ENCODE assay signal across 8 cellular contexts in genomic region chr1:43934279-43934985, GRCh38. TPM values are rescaled to one million over a fixed set of nuclear protein-coding genes. Genes with fewer than 3 reads are reported as not detected.
A peak's percentile ranks its signal among the peaks of the same experiment; 100 is the strongest.
DNase-seq lines count a peak whose midpoint lies in the region; ATAC-seq and TF ChIP-seq lines count a peak whose summit lies in the region.

No MANE protein-coding gene starts in this region.

- H3K4me3 ChIP-seq in DND-41 (ENCODE audit: low read depth in 1 of 2, low read length in 2 of 2) (no peak overlapping the region), psoas muscle (peak overlapping the region; percentile 61)

- peak; percentile 96 for TF ChIP-seq CTCF in DND-41 (IDR thresholded peaks at IDR 0.05; ENCODE audit: borderline replicate concordance, extremely low read depth, low read length, poor library complexity, severe bottlenecking)
- peak; percentile 79 for TF ChIP-seq CTCF in psoas muscle (IDR thresholded peaks at IDR 0.05)

- no peak overlapping the region for H3K27ac Mint-ChIP-seq in activated naive CD8-positive, alpha-beta T cell treated with anti-CD3 and anti-CD28 coated beads for 36 hours

- H2AFZ ChIP-seq in DND-41 (ENCODE audit: low read depth, low read length): no peak overlapping the region

- H3K4me3 Mint-ChIP-seq in activated naive CD8-positive, alpha-beta T cell treated with anti-CD3 and anti-CD28 coated beads for 36 hours: no peak overlapping the region

- H3K27ac ChIP-seq in DND-41 (ENCODE audit: low read length): no peak overlapping the region
- peak overlapping the region; percentile 50 for H3K27ac ChIP-seq in psoas muscle

- peaks cover 19% of the 10 kb centered on the region for H3K4me1 Mint-ChIP-seq in activated naive CD8-positive, alpha-beta T cell treated with anti-CD3 and anti-CD28 coated beads for 36 hours

- H4K20me1 ChIP-seq in DND-41 (ENCODE audit: insufficient read depth, low read length): no peaks in the 10 kb centered on the region

- intact Hi-C loops in left cardiac atrium (cut with DNase I): loop anchor here (1.0 to 10.0 kb wide), 4 partner anchors 171 to 710 kb away; no protein-coding TSS in a partner anchor
- intact Hi-C loops in psoas muscle (cut with DNase I): loop anchor here (1.0 to 10.0 kb wide), 4 partner anchors 52 to 270 kb away; no protein-coding TSS in a partner anchor

- H3K9me3 Mint-ChIP-seq in activated naive CD8-positive, alpha-beta T cell treated with anti-CD3 and anti-CD28 coated beads for 36 hours: no peaks in the 10 kb centered on the region

- no peaks in the 10 kb centered on the region for H3K27me3 ChIP-seq in DND-41 (ENCODE audit: insufficient read depth, low read length, poor library complexity)
- H3K27me3 ChIP-seq in psoas muscle (ENCODE audit: insufficient read depth in 3 of 3, low read length in 2 of 3): peaks cover 0 to 4% (median 0%) of the 10 kb centered on the region in 3 donors

- no peak overlapping the region for H3K9ac ChIP-seq in DND-41 (ENCODE audit: low read depth, low read length)

- H3K4me2 ChIP-seq in DND-41 (ENCODE audit: insufficient read depth, low read length): no peak overlapping the region

- ATAC-seq in DND-41 (ENCODE audit: insufficient read depth, low read depth): peak; percentile 82
- ATAC-seq in left cardiac atrium: peak; percentile 54 to 67
- peak; percentile 79 to 86 (median 79) for ATAC-seq in psoas muscle
- no peak for ATAC-seq in HG02588 (IDR thresholded peaks at IDR 0.05; ENCODE audit: unreplicated experiment)
- ATAC-seq in HG02973 (IDR thresholded peaks at IDR 0.05; ENCODE audit: unreplicated experiment): no peak

- H3K27me3 Mint-ChIP-seq in activated naive CD8-positive, alpha-beta T cell treated with anti-CD3 and anti-CD28 coated beads for 36 hours: peaks cover 35% of the 10 kb centered on the region

- H3K36me3 ChIP-seq in DND-41 (ENCODE audit: insufficient read depth, low read length) (peaks cover 7% of the 10 kb centered on the region), psoas muscle (ENCODE audit: insufficient read depth in 1 of 2, low read depth in 1 of 2) (no peaks in the 10 kb centered on the region)

- H3K36me3 Mint-ChIP-seq in activated naive CD8-positive, alpha-beta T cell treated with anti-CD3 and anti-CD28 coated beads for 36 hours: no peaks in the 10 kb centered on the region

- H3K4me1 ChIP-seq in DND-41 (ENCODE audit: insufficient read depth, low read length) (no peaks in the 10 kb centered on the region), psoas muscle (peaks cover 25% of the 10 kb centered on the region)

- H3K79me2 ChIP-seq in DND-41 (ENCODE audit: insufficient read depth, low read length): no peaks in the 10 kb centered on the region

- 31 to 38% (median 34%) methylated on average over 7 of the region's 7 CpGs for WGBS in psoas muscle, 3 donors

- DNase-seq in DND-41 (peak; percentile 68), LoVo (ENCODE audit: low spot score) (peak; percentile 55), SHP77 (lab: John Stamatoyannopoulos, UW) (peak; percentile 40 to 72), left cardiac atrium (peak; percentile 54), psoas muscle (peak; percentile 72 to 87)
- peak; percentile 60 for DNase-seq in activated naive CD8-positive, alpha-beta T cell treated with anti-CD3 and anti-CD28 coated beads for 36 hours

- no peaks in the 10 kb centered on the region for H3K9me3 ChIP-seq in DND-41 (ENCODE audit: insufficient read depth, low read length, severe bottlenecking)
- no peaks in the 10 kb centered on the region for H3K9me3 ChIP-seq in psoas muscle

RNA-seq across cellular contexts. Expression of gene ARTN, which starts 0.8 kb away (rescaled TPM):
- under 1 TPM; 0.16 to 0.43 TPM for total RNA-seq in activated naive CD8-positive, alpha-beta T cell treated with anti-CD3 and anti-CD28 coated beads for 36 hours
- total RNA-seq in left cardiac atrium: under 1 TPM; 0.18 to 0.86 TPM
- total RNA-seq in psoas muscle: under 1 TPM in 3 of 4 donors, not detected in 1; 0.42 to 0.79 (median 0.71) TPM
- under 1 TPM; 0.05 to 0.44 (median 0.06) TPM for polyA plus RNA-seq in psoas muscle

RNA-seq across cellular contexts. Expression of gene IPO13, which starts 12.3 kb away (rescaled TPM):
- total RNA-seq in activated naive CD8-positive, alpha-beta T cell treated with anti-CD3 and anti-CD28 coated beads for 36 hours: 10 to 100 TPM; 15.8 to 16.9 TPM
- total RNA-seq in left cardiac atrium (10 to 100 TPM; 26.7 to 30.1 TPM), psoas muscle (100 to 1,000 TPM in 3 of 4 donors, 10 to 100 TPM in 1; 92.4 to 140 (median 108) TPM)
- polyA plus RNA-seq in psoas muscle: 10 to 100 TPM; 26.8 to 93.0 (median 41.5) TPM

RNA-seq across cellular contexts. Expression of gene DPH2, which starts 35.4 kb away (rescaled TPM):
- total RNA-seq in activated naive CD8-positive, alpha-beta T cell treated with anti-CD3 and anti-CD28 coated beads for 36 hours: 10 to 100 TPM; 65.2 to 66.7 TPM
- total RNA-seq in left cardiac atrium (10 to 100 TPM; 14.1 to 20.9 TPM), psoas muscle (10 to 100 TPM; 37.8 to 62.9 (median 44.3) TPM)
- polyA plus RNA-seq in psoas muscle: 100 to 1,000 TPM in 1 of 3 donors, 10 to 100 TPM in 2; 53.7 to 123 (median 87.6) TPM

RNA-seq across cellular contexts. Expression of gene ATP6V0B, which starts 40.3 kb away (rescaled TPM):
- total RNA-seq in activated naive CD8-positive, alpha-beta T cell treated with anti-CD3 and anti-CD28 coated beads for 36 hours: 100 to 1,000 TPM; 116 to 122 TPM
- 100 to 1,000 TPM in 1 of 2 donors, 10 to 100 TPM in 1; 96.5 to 113 TPM for total RNA-seq in left cardiac atrium
- 100 to 1,000 TPM in 3 of 4 donors, 10 to 100 TPM in 1; 87.9 to 133 (median 106) TPM for total RNA-seq in psoas muscle
- polyA plus RNA-seq in psoas muscle: 100 to 1,000 TPM; 159 to 260 (median 236) TPM

RNA-seq across cellular contexts. Expression of gene B4GALT2, which starts 44.6 kb away (rescaled TPM):
- total RNA-seq in activated naive CD8-positive, alpha-beta T cell treated with anti-CD3 and anti-CD28 coated beads for 36 hours: 10 to 100 TPM; 38.5 to 41.6 TPM
- total RNA-seq in left cardiac atrium: 10 to 100 TPM; 35.5 to 44.2 TPM
- total RNA-seq in psoas muscle: 10 to 100 TPM; 33.5 to 54.9 (median 50.7) TPM
- polyA plus RNA-seq in psoas muscle: 10 to 100 TPM; 57.1 to 81.0 (median 60.2) TPM

Comparison
In these comparisons a context has a peak if more than half of its experiments do, and no peak if none do; other contexts are left out.
1. ATAC-seq: peak in DND-41 (single experiment), left cardiac atrium (2 of 2) and psoas muscle (4 of 4); none in HG02588 (single experiment) and HG02973 (single experiment).
2. Peak in every context shown above with its lines, with median percentiles within 50 percentile points of each other: DNase-seq.